ENCODE assay signal across 16 cellular contexts in genomic region chr16:24102120-24102740, GRCh38.
DNase-seq lines count a peak whose midpoint lies in the region; ATAC-seq and TF ChIP-seq lines count a peak whose summit lies in the region.
"Had no signal": no experiment of that assay in that cellular context is flagged by ENCODE, and none has a peak within 500 bp of the region (broad histone marks: within the 10 kb centered on the region; RNA-seq: fewer than 3 reads in every experiment).

No MANE protein-coding gene starts in this region.

- H3K27ac Mint-ChIP-seq in activated T-cell treated with anti-CD3 and anti-CD28 coated beads, Interleukin-2, amount 50 U/mL, for 24 hours: peak overlapping the region; percentile 29
- H3K27ac Mint-ChIP-seq in WTC11 (peak overlapping the region; percentile 45; the same call in 1 of the 2 replicates), immature natural killer cell (peak overlapping the region in 4 of 6 donors; percentile 67 to 76 (median 72))

- ATAC-seq in WTC11: peak; percentile 54
- no peak for ATAC-seq in HG02610 (IDR thresholded peaks at IDR 0.05; ENCODE audit: unreplicated experiment)
- no peak for ATAC-seq in HG03108 (IDR thresholded peaks at IDR 0.05; ENCODE audit: unreplicated experiment)
- ATAC-seq: gastrocnemius medialis had no signal

- no peaks in the 10 kb centered on the region for H3K27me3 Mint-ChIP-seq in activated T-cell treated with anti-CD3 and anti-CD28 coated beads, Interleukin-2, amount 50 U/mL, for 24 hours
- no peaks in the 10 kb centered on the region; the same call in 1 of the 2 replicates for H3K27me3 Mint-ChIP-seq in WTC11 (ENCODE audit: low read depth)
- peaks cover 0 to 2% (median 0%) of the 10 kb centered on the region in 3 donors for H3K27me3 Mint-ChIP-seq in immature natural killer cell (ENCODE audit: low read depth in 3 of 3)

- peaks cover 74% of the 10 kb centered on the region for H3K36me3 Mint-ChIP-seq in activated T-cell treated with anti-CD3 and anti-CD28 coated beads, Interleukin-2, amount 50 U/mL, for 24 hours (ENCODE audit: low read depth)
- H3K36me3 Mint-ChIP-seq in WTC11: no peaks in the 10 kb centered on the region; the same call in 1 of the 2 replicates
- peaks cover 8 to 16% (median 12%) of the 10 kb centered on the region in 3 donors for H3K36me3 Mint-ChIP-seq in immature natural killer cell

- H3K4me1 Mint-ChIP-seq in activated T-cell treated with anti-CD3 and anti-CD28 coated beads, Interleukin-2, amount 50 U/mL, for 24 hours (ENCODE audit: low read depth): peaks cover 14% of the 10 kb centered on the region
- peaks cover 61% of the 10 kb centered on the region for H3K4me1 Mint-ChIP-seq in WTC11
- peaks cover 13 to 45% of the 10 kb centered on the region in 2 donors for H3K4me1 Mint-ChIP-seq in immature natural killer cell

- POLR2A ChIA-PET in WTC11 (lab: Charles Lee): interaction anchor here (0.6 kb wide), 1 partner anchor 80 kb away, joined by 5 read pairs; no protein-coding TSS in a partner anchor

- no peak for DNase-seq in activated T-cell treated with anti-CD3 and anti-CD28 coated beads, Interleukin-2, amount 50 U/mL, for 24 hours
- DNase-seq in activated T-cell treated with anti-CD3 and anti-CD28 coated beads for 4 hours (no peak), WTC11 (ENCODE audit: low spot score) (peak; percentile 28), immature natural killer cell (no peak), cerebellum (ENCODE audit: low spot score) (no peak), AG20443 (ENCODE audit: low spot score) (no peak)
- DNase-seq: ACHN; aorta; effector CD4-positive, alpha-beta T cell; gastrocnemius medialis; left ventricle myocardium inferior; NCI-H1417 treated with DMSO at 0.1 percent for 48 hours; upper lobe of left lung; WERI-Rb-1 had no signal

- H3K4me3 Mint-ChIP-seq in activated T-cell treated with anti-CD3 and anti-CD28 coated beads, Interleukin-2, amount 50 U/mL, for 24 hours: no peak overlapping the region
- no peak overlapping the region for H3K4me3 Mint-ChIP-seq in WTC11
- H3K4me3 Mint-ChIP-seq in immature natural killer cell: no peak overlapping the region

- no peak for TF ChIP-seq CTCF in WTC11 (IDR thresholded peaks at IDR 0.05)

- CTCF ChIA-PET in WTC11 (lab: Charles Lee): interaction anchor here (1.1 to 6.5 kb wide), 5 partner anchors 9 to 151 kb away, joined by 3 to 47 read pairs (median 4); no protein-coding TSS in a partner anchor

- H3K9me3 Mint-ChIP-seq in activated T-cell treated with anti-CD3 and anti-CD28 coated beads, Interleukin-2, amount 50 U/mL, for 24 hours: no peaks in the 10 kb centered on the region
- H3K9me3 Mint-ChIP-seq in WTC11: peaks cover 13% of the 10 kb centered on the region
- no peaks in the 10 kb centered on the region for H3K9me3 Mint-ChIP-seq in immature natural killer cell

TF ChIP-seq in WTC11, 78 proteins besides CTCF, POLR2A, EP300 and RAD21 (continues in another document):
- TF ChIP-seq JUN (CRISPR knock-in tag; IDR thresholded peaks at IDR 0.05) (no peak), ZNF532 (CRISPR knock-in tag; IDR thresholded peaks at IDR 0.05; ENCODE audit: borderline replicate concordance) (no peak), CREB1 (CRISPR knock-in tag; IDR thresholded peaks at IDR 0.05) (no peak), NFE2L1 (CRISPR knock-in tag; IDR thresholded peaks at IDR 0.05) (no peak), E2F5 (CRISPR knock-in tag; IDR thresholded peaks at IDR 0.05) (no peak), MYBL2 (CRISPR knock-in tag; IDR thresholded peaks at IDR 0.05) (no peak), ARID4B (CRISPR knock-in tag; IDR thresholded peaks at IDR 0.05; ENCODE audit: borderline replicate concordance) (no peak), ZNF219 (CRISPR knock-in tag; IDR thresholded peaks at IDR 0.05; ENCODE audit: borderline replicate concordance) (no peak), ZNF671 (CRISPR knock-in tag; IDR thresholded peaks at IDR 0.05) (no peak), PREB (CRISPR knock-in tag; IDR thresholded peaks at IDR 0.05; ENCODE audit: borderline replicate concordance) (no peak), USF2 (CRISPR knock-in tag; IDR thresholded peaks at IDR 0.05) (no peak), ZNF121 (CRISPR knock-in tag; IDR thresholded peaks at IDR 0.05) (no peak)
